8 cellular contexts compared by ENCODE assay signal in genomic region chr2:193170981-193171380, GRCh38.
DNase-seq lines count a peak whose midpoint lies in the region; ATAC-seq, FAIRE-seq and TF ChIP-seq lines count a peak whose summit lies in the region.
"Not testable (repeated sequence)": the region's sequence is repeated elsewhere in the genome, so short reads cannot be mapped to it uniquely, and the experiment has no call there.

No MANE protein-coding gene starts in this region.

- H4K20me1 ChIP-seq in H1 (replicated peaks in 1 of 2; ENCODE audit: control insufficient read depth in 1 of 2, insufficient read depth in 2 of 2, low read length in 2 of 2) = not testable (repeated sequence)

- WGBS in H1 (ENCODE audit: extremely low coverage in 1 of 2, insufficient coverage in 1 of 2, insufficient read length in 1 of 2, insufficient replicate concordance in 2 of 2, low coverage in 1 of 2, low lambda C conversion rate in 2 of 2, missing lambda C conversion rate in 1 of 2), 2 experiments = 11% methylated on average over 12 of the region's 17 CpGs; no CpG with 5 or more reads in 1 of the 2 experiments

- not testable (repeated sequence) for H4K8ac ChIP-seq in H1 (ENCODE audit: extremely low read depth, insufficient read depth, low read length)

- not testable (repeated sequence) for H3K27me3 Mint-ChIP-seq in activated naive CD8-positive, alpha-beta T cell treated with anti-CD3 and anti-CD28 coated beads, Interleukin-2, amount 50 U/mL, for 24 hours; nephron (ENCODE audit: low read depth); osteocyte (ENCODE audit: unreplicated experiment); type B pancreatic cell

- H3K36me3 ChIP-seq in H7 (replicated peaks; ENCODE audit: control insufficient read depth, insufficient read depth, low read length); SJCRH30; H1 (ENCODE audit: control insufficient read depth in 2 of 4, insufficient read depth in 4 of 4, low read length in 3 of 4); left ventricle myocardium inferior: not testable (repeated sequence)

- not testable (repeated sequence) for H3K79me2 ChIP-seq in H1 (ENCODE audit: control insufficient read depth in 1 of 2, insufficient read depth in 2 of 2, low read length in 2 of 2)

- not testable (repeated sequence) for H2BK20ac ChIP-seq in H1 (ENCODE audit: low read length)

- intact Hi-C loops in left ventricle myocardium inferior (cut with micrococcal nuclease) = not testable (repeated sequence)

- not testable (repeated sequence) for H3K18ac ChIP-seq in H1 (ENCODE audit: extremely low read depth, low read length)

- DNase-seq in H7; SJCRH30; activated naive CD8-positive, alpha-beta T cell treated with anti-CD3 and anti-CD28 coated beads, Interleukin-2, amount 50 U/mL, for 24 hours; left ventricle myocardium inferior; osteocyte (ENCODE audit: extremely low spot score, unreplicated experiment); type B pancreatic cell (ENCODE audit: extremely low spot score, unreplicated experiment): not testable (repeated sequence)
- DNase-seq in H1 (ENCODE audit: low read depth in 1 of 2, low spot score in 2 of 2) = peak in 1 of 2 experiments; percentile 61

- CTCF ChIA-PET in H1 (lab: Charles Lee; ENCODE audit: partially characterized antibody) = not testable (repeated sequence)

- not testable (repeated sequence) for FAIRE-seq in H1 (lab: Jason Lieb, UNC)

- H3K56ac ChIP-seq in H1 (replicated peaks; ENCODE audit: insufficient read length, low read depth, low read length) = not testable (repeated sequence)

- not testable (repeated sequence) for H3K27ac ChIP-seq in SJCRH30; H1 (ENCODE audit: low read depth, low read length); left ventricle myocardium inferior (replicated peaks)

- not testable (repeated sequence) for TF ChIP-seq RAD21 in H1 (IDR thresholded peaks at IDR 0.05 in 1 of 2, conservative IDR thresholded peaks at IDR 0.05 in 1 of 2; ENCODE audit: low read depth in 2 of 2, low read length in 2 of 2)

- H3K4ac ChIP-seq in H1 (replicated peaks; ENCODE audit: insufficient read length, low read depth, low read length) = not testable (repeated sequence)

- not testable (repeated sequence) for H3K4me1 ChIP-seq in SJCRH30; H1 (replicated peaks in 1 of 4; ENCODE audit: control insufficient read depth in 3 of 4, insufficient read depth in 4 of 4, low read length in 3 of 4); left ventricle myocardium inferior

- not testable (repeated sequence) for H3K27me3 ChIP-seq in H7 (ENCODE audit: control insufficient read depth, insufficient read depth, low read length); SJCRH30; H1 (replicated peaks in 1 of 4; ENCODE audit: control insufficient read depth in 3 of 4, extremely low read depth in 1 of 4, insufficient read depth in 3 of 4, low read length in 3 of 4); left ventricle myocardium inferior (ENCODE audit: low read depth)

- not testable (repeated sequence) for H3K4me1 Mint-ChIP-seq in activated naive CD8-positive, alpha-beta T cell treated with anti-CD3 and anti-CD28 coated beads, Interleukin-2, amount 50 U/mL, for 24 hours; nephron; osteocyte (ENCODE audit: unreplicated experiment); type B pancreatic cell (ENCODE audit: unreplicated experiment)

- TF ChIP-seq CTCF in H1 (IDR thresholded peaks at IDR 0.05; ENCODE audit: control extremely low read depth in 1 of 3, insufficient read depth in 1 of 3, low read depth in 1 of 3, low read length in 3 of 3); left ventricle myocardium inferior (IDR thresholded peaks at IDR 0.05; ENCODE audit: borderline replicate concordance); nephron (IDR thresholded peaks at IDR 0.05; ENCODE audit: unreplicated experiment in 3 of 3); osteocyte (IDR thresholded peaks at IDR 0.05); type B pancreatic cell (conservative IDR thresholded peaks at IDR 0.05): not testable (repeated sequence)

- H3K36me3 Mint-ChIP-seq in activated naive CD8-positive, alpha-beta T cell treated with anti-CD3 and anti-CD28 coated beads, Interleukin-2, amount 50 U/mL, for 24 hours (ENCODE audit: low read depth); nephron (ENCODE audit: low read depth); osteocyte (ENCODE audit: unreplicated experiment); type B pancreatic cell: not testable (repeated sequence)

- not testable (repeated sequence) for H3K23ac ChIP-seq in H1 (ENCODE audit: insufficient read length)

- not testable (repeated sequence) for H3K9me3 ChIP-seq in SJCRH30 (replicated peaks); H1 (ENCODE audit: insufficient read depth in 2 of 2, low read depth in 1 of 2, low read length in 1 of 2)
- H3K9me3 ChIP-seq in left ventricle myocardium inferior (replicated peaks) = peaks cover 13% of the 10 kb centered on the region

- H3K4me3 ChIP-seq in H7 (ENCODE audit: insufficient read depth, low read depth, low read length) = peak overlapping the region; percentile 22
- H3K4me3 ChIP-seq in SJCRH30 = peak overlapping the region; percentile 15
- not testable (repeated sequence) for H3K4me3 ChIP-seq in H1 (ENCODE audit: extremely low read depth in 1 of 4, insufficient read depth in 2 of 4, low read depth in 3 of 4, low read length in 4 of 4)
- peak overlapping the region; percentile 35 for H3K4me3 ChIP-seq in left ventricle myocardium inferior

- TF ChIP-seq EP300 in H1 (IDR thresholded peaks at IDR 0.05; ENCODE audit: borderline replicate concordance in 1 of 2, low read depth in 2 of 2, low read length in 2 of 2) = not testable (repeated sequence)

- not testable (repeated sequence) for TF ChIP-seq POLR2A in H1 (IDR thresholded peaks at IDR 0.05; ENCODE audit: control extremely low read depth in 1 of 2, low read depth in 2 of 2, low read length in 2 of 2)

- H2AFZ ChIP-seq in H1 (ENCODE audit: low read length) = not testable (repeated sequence)

- not testable (repeated sequence) for H3K4me2 ChIP-seq in H1 (ENCODE audit: insufficient read depth in 1 of 2, low read depth in 2 of 2, low read length in 2 of 2)

- not testable (repeated sequence) for H3K23me2 ChIP-seq in H1 (ENCODE audit: low read depth, low read length)

- H2BK15ac ChIP-seq in H1 (ENCODE audit: low read length) = not testable (repeated sequence)

- not testable (repeated sequence) for H4K91ac ChIP-seq in H1 (replicated peaks; ENCODE audit: insufficient read length, low read length)

- H2BK5ac ChIP-seq in H1 (ENCODE audit: low read depth, low read length) = not testable (repeated sequence)

- H3K4me3 Mint-ChIP-seq in activated naive CD8-positive, alpha-beta T cell treated with anti-CD3 and anti-CD28 coated beads, Interleukin-2, amount 50 U/mL, for 24 hours = peak overlapping the region; percentile 27
- peak overlapping the region; percentile 87 to 92 (median 91) for H3K4me3 Mint-ChIP-seq in nephron
- H3K4me3 Mint-ChIP-seq in osteocyte (ENCODE audit: unreplicated experiment) = peak overlapping the region; percentile 89
- peak overlapping the region; percentile 95 for H3K4me3 Mint-ChIP-seq in type B pancreatic cell

- not testable (repeated sequence) for H2AK5ac ChIP-seq in H1 (ENCODE audit: low read depth, low read length)

- H3K9ac ChIP-seq in H1 (replicated peaks in 1 of 4; ENCODE audit: extremely low read depth in 1 of 4, low read depth in 3 of 4, low read length in 3 of 4) = not testable (repeated sequence)

- not testable (repeated sequence) for ATAC-seq in activated naive CD8-positive, alpha-beta T cell treated with anti-CD3 and anti-CD28 coated beads, Interleukin-2, amount 50 U/mL, for 24 hours

- not testable (repeated sequence) for H3K14ac ChIP-seq in H1 (ENCODE audit: insufficient read length)

- POLR2A ChIA-PET in H1 (lab: Charles Lee; ENCODE audit: partially characterized antibody) = not testable (repeated sequence)

- H2BK120ac ChIP-seq in H1 (replicated peaks; ENCODE audit: low read depth, low read length) = not testable (repeated sequence)

- not testable (repeated sequence) for H3K9me3 Mint-ChIP-seq in activated naive CD8-positive, alpha-beta T cell treated with anti-CD3 and anti-CD28 coated beads, Interleukin-2, amount 50 U/mL, for 24 hours; nephron; osteocyte (ENCODE audit: unreplicated experiment); type B pancreatic cell

- not testable (repeated sequence) for H3K79me1 ChIP-seq in H1 (ENCODE audit: low read depth, low read length)

- H4K5ac ChIP-seq in H1 (ENCODE audit: insufficient read length, low read depth, low read length) = not testable (repeated sequence)

- not testable (repeated sequence) for H2BK12ac ChIP-seq in H1 (ENCODE audit: low read depth, low read length)

- not testable (repeated sequence) for H3K27ac Mint-ChIP-seq in activated naive CD8-positive, alpha-beta T cell treated with anti-CD3 and anti-CD28 coated beads, Interleukin-2, amount 50 U/mL, for 24 hours
- H3K27ac Mint-ChIP-seq in nephron (peak overlapping the region; percentile 91 to 97 (median 95)), osteocyte (ENCODE audit: unreplicated experiment) (peak overlapping the region; percentile 87), type B pancreatic cell (peak overlapping the region; percentile 97)

TF ChIP-seq in H1, 55 proteins besides CTCF, POLR2A, EP300 and RAD21:
- TF ChIP-seq TAF1 (IDR thresholded peaks at IDR 0.05; ENCODE audit: low read depth, low read length) = 0 out of 2 replicates have a peak, but pooled peaks have one; percentile 25

Comparison
In these comparisons a context has a peak if more than half of its experiments do, and no peak if none do; other contexts are left out.
1. H3K4me3 Mint-ChIP-seq: peak in every context shown above with its lines; median percentile 95 in type B pancreatic cell; 91 in nephron; 89 in osteocyte; 27 in activated naive CD8-positive, alpha-beta T cell treated with anti-CD3 and anti-CD28 coated beads, Interleukin-2, amount 50 U/mL, for 24 hours.